8 cellular contexts compared by ENCODE assay signal in genomic region chr6:113857565-113858066, GRCh38. TPM values are rescaled to one million over a fixed set of nuclear protein-coding genes. Genes with fewer than 3 reads are reported as not detected.
A peak's percentile ranks its signal among the peaks of the same experiment; 100 is the strongest.
DNase-seq lines count a peak whose midpoint lies in the region; ATAC-seq and TF ChIP-seq lines count a peak whose summit lies in the region.

No MANE protein-coding gene starts in this region.

- H3K36me3 ChIP-seq in BJ (ENCODE audit: control insufficient read depth, insufficient read depth, low read length) (peaks cover 5% of the 10 kb centered on the region), HCT116 (ENCODE audit: control insufficient read depth in 1 of 2, insufficient read depth in 2 of 2, low read length in 2 of 2) (peaks cover 0 to 10% of the 10 kb centered on the region in 2 experiments; a peak in 3 of 4 replicates), subcutaneous abdominal adipose tissue (ENCODE audit: control insufficient read depth in 5 of 5, insufficient read depth in 5 of 5, low read length in 5 of 5) (no peaks in the 10 kb centered on the region)

- H3K79me2 ChIP-seq in HCT116 (ENCODE audit: insufficient read depth, low read length): peaks cover 36% of the 10 kb centered on the region

- CTCF ChIA-PET in BJ (lab: Yijun Ruan, JAX): interaction anchor here (1.0 to 1.9 kb wide), 7 partner anchors 22 to 1080 kb away, joined by 3 to 8 read pairs (median 4); no protein-coding TSS in a partner anchor
- CTCF ChIA-PET in HCT116 (lab: Charles Lee): interaction anchor here (1.1 to 1.8 kb wide), 4 partner anchors 19 to 550 kb away, joined by 3 to 17 read pairs (median 5); no protein-coding TSS in a partner anchor

- H3K4me2 ChIP-seq in HCT116 (ENCODE audit: low read length): peak overlapping the region; percentile 99

- ATAC-seq in HCT116: peak; percentile 9; the same call in 1 of the 2 replicates

- POLR2A ChIA-PET in BJ (lab: Charles Lee) (interaction anchor here (0.5 kb wide), 1 partner anchor 163 kb away, joined by 3 read pairs; no protein-coding TSS in a partner anchor), HCT116 (lab: Charles Lee) (no interaction called here)

- H3K9me2 ChIP-seq in HCT116 (ENCODE audit: insufficient read depth): no peaks in the 10 kb centered on the region

- H3K4me3 ChIP-seq in BJ (ENCODE audit: low read depth, low read length) (peak overlapping the region; percentile 89), HCT116 (replicated peaks in 1 of 2; ENCODE audit: low read depth in 1 of 2, low read length in 2 of 2) (peak overlapping the region; percentile 94 to 98), iPS-18c (ENCODE audit: insufficient read depth, low read depth, low read length) (peak overlapping the region; percentile 96), subcutaneous abdominal adipose tissue (ENCODE audit: low read depth in 1 of 5, low read length in 5 of 5) (peak overlapping the region; percentile 86 to 98 (median 88))

- no peak for TF ChIP-seq RAD21 in HCT116 (IDR thresholded peaks at IDR 0.05; ENCODE audit: low read depth)

- TF ChIP-seq POLR2A in HCT116 (IDR thresholded peaks at IDR 0.05; ENCODE audit: borderline replicate concordance, extremely low read depth, insufficient read depth, insufficient read length): no peak

- intact Hi-C loops in HCT116 (cut with micrococcal nuclease): loop anchor here (1.0 to 5.0 kb wide), 8 partner anchors 168 to 1077 kb away; no protein-coding TSS in a partner anchor

- DNase-seq in BJ (ENCODE audit: low read depth) (no peak), HCT116 (ENCODE audit: low read depth, low spot score) (no peak), HPDE6-E6E7 (ENCODE audit: extremely low spot score) (no peak), T1000 (lab: John Stamatoyannopoulos, UW) (no peak), cortex of kidney (lab: John Stamatoyannopoulos, UW) (no peak)

- H3K4me1 ChIP-seq in HCT116 (ENCODE audit: control insufficient read depth in 1 of 2, insufficient read depth in 2 of 2, low read length in 2 of 2): peaks cover 11 to 28% of the 10 kb centered on the region in 2 experiments; a peak in 3 of 4 replicates
- H3K4me1 ChIP-seq in subcutaneous abdominal adipose tissue (ENCODE audit: control insufficient read depth in 5 of 5, insufficient read depth in 5 of 5, low read length in 5 of 5): peaks cover 0 to 55% (median 37%) of the 10 kb centered on the region in 5 donors

- TSS peak; percentile 72 for BruUV-seq in HCT116 (replicated peaks; lab: Mats Ljungman, UMichigan)

- no peaks in the 10 kb centered on the region for H4K20me1 ChIP-seq in HCT116 (ENCODE audit: insufficient read depth)

- H3K9ac ChIP-seq in HCT116 (ENCODE audit: low read length): peak overlapping the region; percentile 99
- H3K9ac ChIP-seq in subcutaneous abdominal adipose tissue (ENCODE audit: low read length in 5 of 5): peak overlapping the region; percentile 86 to 97 (median 95)

- TF ChIP-seq CTCF in BJ (IDR thresholded peaks at IDR 0.05; ENCODE audit: insufficient read depth, low read depth, low read length) (no peak), HCT116 (IDR thresholded peaks at IDR 0.05 in 2 of 3, conservative IDR thresholded peaks at IDR 0.05 in 1 of 3; ENCODE audit: borderline replicate concordance in 1 of 3, insufficient read depth in 1 of 3, low read depth in 2 of 3, low read length in 2 of 3) (no peak)

- H2AFZ ChIP-seq in HCT116 (ENCODE audit: low read depth, low read length, poor library complexity, severe bottlenecking): peak overlapping the region; percentile 73

- H3K27me3 ChIP-seq in BJ (ENCODE audit: control insufficient read depth, insufficient read depth, low read length) (no peaks in the 10 kb centered on the region), HCT116 (ENCODE audit: insufficient read depth, low read length) (no peaks in the 10 kb centered on the region), subcutaneous abdominal adipose tissue (ENCODE audit: control insufficient read depth in 5 of 5, insufficient read depth in 4 of 5, low read length in 5 of 5) (no peaks in the 10 kb centered on the region)

- H3K9me3 ChIP-seq in HCT116 (ENCODE audit: control insufficient read depth in 1 of 2, insufficient read depth in 1 of 2, low read depth in 1 of 2, low read length in 2 of 2) (no peaks in the 10 kb centered on the region), iPS-18c (ENCODE audit: control insufficient read depth, insufficient read depth, low read length) (peaks cover 4% of the 10 kb centered on the region), subcutaneous abdominal adipose tissue (ENCODE audit: control insufficient read depth in 5 of 5, low read length in 5 of 5) (no peaks in the 10 kb centered on the region)

- H3K27ac ChIP-seq in HCT116 (ENCODE audit: low read depth, low read length) (peak overlapping the region; percentile 79), angular gyrus (ENCODE audit: low read depth, low read length) (peak overlapping the region; percentile 88), subcutaneous abdominal adipose tissue (ENCODE audit: low read depth, low read length) (peak overlapping the region; percentile 97)

- RAD21 ChIA-PET in HCT116 (lab: Charles Lee; ENCODE audit: low non-redundant PET in 1 of 2, low total read pairs in 2 of 2, uncharacterized antibody in 2 of 2, unreplicated experiment in 2 of 2): no interaction called here

TF ChIP-seq in HCT116, 20 proteins besides CTCF, POLR2A, EP300 and RAD21:
- TF ChIP-seq JUND (IDR thresholded peaks at IDR 0.05): no peak
- TF ChIP-seq YY1 (IDR thresholded peaks at IDR 0.05; ENCODE audit: extremely low read depth, insufficient replicate concordance, low read depth, low read length): peak; percentile 25
- no peak for TF ChIP-seq EZH2phosphoT487 (IDR thresholded peaks at IDR 0.05; ENCODE audit: borderline replicate concordance)

RNA-seq across cellular contexts. Expression of gene MARCKS, which starts 0.5 kb away (rescaled TPM):
- 47.0 and 118 TPM in 2 replicates for polyA plus RNA-seq in BJ (2011; rRNA removed)
- polyA minus RNA-seq in BJ (2011; rRNA and poly(A)+ RNA removed): 44.7 and 50.6 TPM in 2 replicates
- 25.7 TPM for total RNA-seq in HCT116 (2021; ENCODE audit: unreplicated experiment)
- polyA plus RNA-seq in HCT116 (2012): 3.5 and 5.7 TPM in 2 replicates
